8 cellular contexts compared by ENCODE assay signal in genomic region chr9:36191290-36191645, GRCh38. TPM values are rescaled to one million over a fixed set of nuclear protein-coding genes. Genes with fewer than 3 reads are reported as not detected.
DNase-seq lines count a peak whose midpoint lies in the region; ATAC-seq and TF ChIP-seq lines count a peak whose summit lies in the region.

No MANE protein-coding gene starts in this region.

- TF ChIP-seq POLR2A in thyroid gland (IDR thresholded peaks at IDR 0.05), result no peak

- intact Hi-C loops in thyroid gland (cut with DNase I), result no loop called here

- H3K27ac ChIP-seq in esophagus (ENCODE audit: low read depth in 2 of 2, low read length in 1 of 2), result peak overlapping the region; percentile 91 to 92
- H3K27ac ChIP-seq in neural progenitor cell, result no peak overlapping the region
- H3K27ac ChIP-seq in thyroid gland, result peak overlapping the region; percentile 68 to 88 (median 76)

- 0 to 1% methylated on average over 18 of the region's 18 CpGs for WGBS in esophagus, 2 donors
- 0 to 1% methylated on average over 11 to 17 of the region's 18 CpGs for WGBS in thyroid gland, 2 donors

- H3K9me3 ChIP-seq in esophagus (ENCODE audit: control insufficient read depth in 2 of 2, insufficient read depth in 1 of 2, low read depth in 1 of 2, low read length in 1 of 2) (no peaks in the 10 kb centered on the region), neural progenitor cell (ENCODE audit: low read depth) (no peaks in the 10 kb centered on the region), thyroid gland (no peaks in the 10 kb centered on the region)

- peak overlapping the region; percentile 92 for H3K4me2 ChIP-seq in neural progenitor cell

- POLR2A ChIA-PET in activated CD8-positive, alpha-beta T cell treated with anti-CD3 and anti-CD28 coated beads, Interleukin-2, amount 10 ng/mL, durations not matched to agents 7 days and 5 days (lab: Charles Lee), result interaction anchor here (0.6 to 4.2 kb wide), 16 partner anchors 11 to 329 kb away, joined by 3 to 26 read pairs (median 6); partner anchors contain the start of genes CCIN, GNE and RNF38

- peaks cover 56% of the 10 kb centered on the region for H3K79me2 ChIP-seq in neural progenitor cell (ENCODE audit: low read depth)

- TF ChIP-seq CTCF in neural progenitor cell (IDR thresholded peaks at IDR 0.05) (no peak), thyroid gland (IDR thresholded peaks at IDR 0.05) (no peak)

- peak overlapping the region; percentile 83 to 98 for H3K4me3 ChIP-seq in esophagus (ENCODE audit: low read depth in 1 of 2, low read length in 2 of 2)
- H3K4me3 ChIP-seq in neural progenitor cell, result peak overlapping the region; percentile 78
- peak overlapping the region; percentile 79 to 92 (median 84) for H3K4me3 ChIP-seq in thyroid gland (replicated peaks in 1 of 3)

- H3K9me3 Mint-ChIP-seq in activated CD8-positive, alpha-beta T cell treated with anti-CD3 and anti-CD28 coated beads, Interleukin-2, amount 10 ng/mL, durations not matched to agents 7 days and 5 days (ENCODE audit: insufficient read depth), result no peaks in the 10 kb centered on the region
- no peaks in the 10 kb centered on the region for H3K9me3 Mint-ChIP-seq in neural progenitor cell

- H3K36me3 ChIP-seq in esophagus (ENCODE audit: control insufficient read depth in 2 of 2, insufficient read depth in 2 of 2, low read length in 1 of 2), result peaks cover 0 to 2% of the 10 kb centered on the region in 2 donors
- H3K36me3 ChIP-seq in neural progenitor cell, result no peaks in the 10 kb centered on the region
- H3K36me3 ChIP-seq in thyroid gland, result peaks cover 0 to 5% of the 10 kb centered on the region in 2 donors

- H3K4me1 ChIP-seq in esophagus (ENCODE audit: control insufficient read depth in 2 of 2, insufficient read depth in 2 of 2, low read length in 1 of 2) (peaks cover 4 to 8% of the 10 kb centered on the region in 2 donors), neural progenitor cell (peaks cover 20% of the 10 kb centered on the region), thyroid gland (peaks cover 44 to 45% of the 10 kb centered on the region in 2 donors)

- peaks cover 55% of the 10 kb centered on the region for H3K4me1 Mint-ChIP-seq in activated CD8-positive, alpha-beta T cell treated with anti-CD3 and anti-CD28 coated beads, Interleukin-2, amount 10 ng/mL, durations not matched to agents 7 days and 5 days (ENCODE audit: low read depth)
- peaks cover 29% of the 10 kb centered on the region for H3K4me1 Mint-ChIP-seq in neural progenitor cell

- peak; percentile 35 for ATAC-seq in activated CD8-positive, alpha-beta T cell treated with anti-CD3 and anti-CD28 coated beads, Interleukin-2, amount 10 ng/mL, durations not matched to agents 7 days and 5 days

- peak overlapping the region; percentile 87 for H3K9ac ChIP-seq in neural progenitor cell

- H3K36me3 Mint-ChIP-seq in activated CD8-positive, alpha-beta T cell treated with anti-CD3 and anti-CD28 coated beads, Interleukin-2, amount 10 ng/mL, durations not matched to agents 7 days and 5 days (ENCODE audit: low read depth), result peaks cover 34% of the 10 kb centered on the region
- peaks cover 6% of the 10 kb centered on the region for H3K36me3 Mint-ChIP-seq in neural progenitor cell

- no peak overlapping the region for H2AFZ ChIP-seq in neural progenitor cell (replicated peaks)

- H4K20me1 ChIP-seq in neural progenitor cell (ENCODE audit: low read depth), result peaks cover 49% of the 10 kb centered on the region

- peaks cover 8% of the 10 kb centered on the region for H3K27me3 Mint-ChIP-seq in activated CD8-positive, alpha-beta T cell treated with anti-CD3 and anti-CD28 coated beads, Interleukin-2, amount 10 ng/mL, durations not matched to agents 7 days and 5 days (ENCODE audit: low read depth)
- no peaks in the 10 kb centered on the region for H3K27me3 Mint-ChIP-seq in neural progenitor cell (ENCODE audit: insufficient read depth, low read depth)

- H3K27ac Mint-ChIP-seq in activated CD8-positive, alpha-beta T cell treated with anti-CD3 and anti-CD28 coated beads, Interleukin-2, amount 10 ng/mL, durations not matched to agents 7 days and 5 days, result peak overlapping the region; percentile 91
- peak overlapping the region; percentile 42 for H3K27ac Mint-ChIP-seq in neural progenitor cell

- H3K27me3 ChIP-seq in esophagus (ENCODE audit: control insufficient read depth in 1 of 2, insufficient read depth in 2 of 2, low read length in 2 of 2) (no peaks in the 10 kb centered on the region), neural progenitor cell (no peaks in the 10 kb centered on the region), thyroid gland (no peaks in the 10 kb centered on the region)

- peak; percentile 1 to 28 for DNase-seq in activated CD8-positive, alpha-beta memory T cell treated with anti-CD3 and anti-CD28 coated beads for 1 hour (ENCODE audit: extremely low read depth in 1 of 2, low read depth in 1 of 2)
- DNase-seq in activated CD8-positive, alpha-beta memory T cell treated with anti-CD3 and anti-CD28 coated beads for 24 hours, result no peak
- DNase-seq in Kasumi-1 (lab: John Stamatoyannopoulos, UW) (peak; percentile 24 to 31), neural progenitor cell (ENCODE audit: low spot score) (peak; percentile 43), thyroid gland (peak; percentile 45 to 48), AG20443 (ENCODE audit: low spot score) (no peak)
- peak; percentile 67 for DNase-seq in activated CD8-positive, alpha-beta T cell treated with anti-CD3 and anti-CD28 coated beads, Interleukin-2, amount 10 ng/mL, durations not matched to agents 7 days and 5 days

- peaks cover 15% of the 10 kb centered on the region for H3F3A ChIP-seq in neural progenitor cell (ENCODE audit: low read depth)

- CTCF ChIA-PET in activated CD8-positive, alpha-beta T cell treated with anti-CD3 and anti-CD28 coated beads, Interleukin-2, amount 10 ng/mL, durations not matched to agents 7 days and 5 days (lab: Charles Lee), result interaction anchor here (0.8 to 6.3 kb wide), 25 partner anchors 8 to 538 kb away, joined by 3 to 71 read pairs (median 5); partner anchors contain the start of gene GLIPR2

- H3K4me3 Mint-ChIP-seq in activated CD8-positive, alpha-beta T cell treated with anti-CD3 and anti-CD28 coated beads, Interleukin-2, amount 10 ng/mL, durations not matched to agents 7 days and 5 days, result peak overlapping the region; percentile 93
- peak overlapping the region; percentile 92 for H3K4me3 Mint-ChIP-seq in neural progenitor cell

RNA-seq across cellular contexts. Expression of gene CLTA, which starts 0.5 kb away (rescaled TPM):
- total RNA-seq in activated CD8-positive, alpha-beta T cell treated with anti-CD3 and anti-CD28 coated beads, Interleukin-2, amount 10 ng/mL, durations not matched to agents 7 days and 5 days, result 100 to 1,000 TPM; 167 to 170 TPM
- polyA plus RNA-seq in esophagus, result 100 to 1,000 TPM in 1 of 2 donors, 10 to 100 TPM in 1; 93.2 to 202 TPM
- total RNA-seq in neural progenitor cell (ENCODE audit: low replicate concordance), result 199 and 203 TPM in 2 replicates
- 100 to 1,000 TPM; 215 to 373 (median 259) TPM for total RNA-seq in thyroid gland

RNA-seq across cellular contexts. Expression of gene CCIN, which starts 22.1 kb away (rescaled TPM):
- under 1 TPM; 0.13 to 0.32 TPM for total RNA-seq in activated CD8-positive, alpha-beta T cell treated with anti-CD3 and anti-CD28 coated beads, Interleukin-2, amount 10 ng/mL, durations not matched to agents 7 days and 5 days
- polyA plus RNA-seq in esophagus, result not detected
- total RNA-seq in neural progenitor cell (ENCODE audit: low replicate concordance) (not detected in 2 replicates), thyroid gland (under 1 TPM in 1 of 4 donors, not detected in 3; 0.40 TPM)

RNA-seq across cellular contexts. Expression of gene GLIPR2, which starts 54.7 kb away (rescaled TPM):
- 10 to 100 TPM; 67.8 to 73.0 TPM for total RNA-seq in activated CD8-positive, alpha-beta T cell treated with anti-CD3 and anti-CD28 coated beads, Interleukin-2, amount 10 ng/mL, durations not matched to agents 7 days and 5 days
- polyA plus RNA-seq in esophagus, result 1 to 10 TPM; 3.7 to 8.0 TPM
- 12.4 and 17.4 TPM in 2 replicates for total RNA-seq in neural progenitor cell (ENCODE audit: low replicate concordance)
- total RNA-seq in thyroid gland, result 10 to 100 TPM; 15.6 to 25.1 (median 20.4) TPM

Comparison
In these comparisons a context has a peak if more than half of its experiments do, and no peak if none do; other contexts are left out.
1. DNase-seq: peak in activated CD8-positive, alpha-beta memory T cell treated with anti-CD3 and anti-CD28 coated beads for 1 hour (2 of 2), Kasumi-1 (2 of 2), activated CD8-positive, alpha-beta T cell treated with anti-CD3 and anti-CD28 coated beads, Interleukin-2, amount 10 ng/mL, durations not matched to agents 7 days and 5 days (single experiment), neural progenitor cell (single experiment) and thyroid gland (2 of 2); none in activated CD8-positive, alpha-beta memory T cell treated with anti-CD3 and anti-CD28 coated beads for 24 hours (single experiment) and AG20443 (single experiment).
2. Peak in every context shown above with its lines, with median percentiles within 50 percentile points of each other: H3K4me3 ChIP-seq.